In the genomic region with DNA sequence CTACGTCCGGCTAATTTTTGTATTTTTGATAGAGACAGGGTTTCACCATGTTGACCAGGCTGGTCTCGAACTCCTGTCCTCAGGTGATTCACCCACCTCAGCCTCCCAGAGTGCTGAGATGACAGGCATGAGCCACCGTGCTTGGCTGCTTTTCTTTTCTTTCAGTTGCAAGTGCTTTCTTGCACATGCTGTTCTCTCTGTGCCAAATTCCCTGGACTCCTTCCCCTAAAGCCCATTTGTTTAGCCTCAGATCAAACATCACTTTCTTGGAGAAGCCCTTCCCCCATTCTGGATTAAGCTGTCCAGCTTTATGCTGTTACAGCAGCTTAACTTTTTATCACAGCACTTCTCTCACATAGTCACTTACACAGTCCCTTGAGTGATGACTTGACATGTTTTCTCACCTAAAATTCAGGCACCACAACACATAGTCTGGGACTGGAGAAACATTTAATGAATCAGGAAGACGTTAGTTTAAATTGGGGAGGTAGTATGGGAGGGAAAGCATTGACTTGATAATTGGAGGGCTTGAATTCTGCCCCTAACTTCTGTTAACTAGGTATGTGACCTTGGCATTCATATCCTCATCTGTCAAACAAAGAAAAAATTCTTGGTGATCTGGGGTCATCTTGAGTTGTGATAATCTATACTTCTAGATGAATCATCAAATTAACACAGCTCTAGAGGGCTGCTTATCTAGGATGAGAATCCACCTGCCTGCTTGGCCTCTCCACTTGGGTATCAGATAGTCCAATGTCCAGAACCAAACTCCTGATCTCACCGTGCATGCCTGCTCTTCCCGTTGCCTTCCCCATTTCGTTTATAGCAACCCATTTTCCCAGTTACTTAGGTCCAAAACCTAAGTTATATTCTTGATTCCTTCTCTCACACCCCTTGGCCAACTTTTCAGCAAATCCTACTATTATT, we compare ENCODE assay signal across 14 cellular contexts. TPM values are rescaled to one million over a fixed set of nuclear protein-coding genes. Genes with fewer than 3 reads are reported as not detected.
DNase-seq lines count a peak whose midpoint lies in the region; ATAC-seq, FAIRE-seq and TF ChIP-seq lines count a peak whose summit lies in the region.
"Had no signal": no experiment of that assay in that cellular context is flagged by ENCODE, and none has a peak within 500 bp of the region (broad histone marks: within the 10 kb centered on the region; RNA-seq: fewer than 3 reads in every experiment).

No MANE protein-coding gene starts in this region.

- H3K4me1 Mint-ChIP-seq in activated T-helper 1 cell treated with anti-CD3 and anti-CD28 coated beads, Interleukin-12 subunit alpha, Interleukin-12 subunit beta, Interleukin-2, Interleukin-4 antibody, amounts not matched to agents 30 ng/mL and 10 ng/mL and 1 ng/mL, durations not matched to agents 14 hours and 24 hours and 36 hours (ENCODE audit: low read depth), result peaks cover 11% of the 10 kb centered on the region

- peak overlapping the region; percentile 66 to 88 (median 86) for H3K27ac ChIP-seq in gastroesophageal sphincter
- peak overlapping the region; percentile 96 to 98 (median 96) for H3K27ac ChIP-seq in gastrocnemius medialis
- H3K27ac ChIP-seq: upper lobe of right lung had no signal

- H3K27ac Mint-ChIP-seq in activated T-helper 1 cell treated with anti-CD3 and anti-CD28 coated beads, Interleukin-12 subunit alpha, Interleukin-12 subunit beta, Interleukin-2, Interleukin-4 antibody, amounts not matched to agents 30 ng/mL and 10 ng/mL and 1 ng/mL, durations not matched to agents 14 hours and 24 hours and 36 hours, result peak overlapping the region; percentile 2
- H3K27ac Mint-ChIP-seq: activated naive CD8-positive, alpha-beta T cell had no signal

- DNase-seq in GM12892 (ENCODE audit: insufficient read length), result no peak
- no peak for DNase-seq in activated T-helper 1 cell treated with anti-CD3 and anti-CD28 coated beads, Interleukin-12 subunit alpha, Interleukin-12 subunit beta, Interleukin-2, Interleukin-4 antibody, amounts not matched to agents 30 ng/mL and 10 ng/mL and 1 ng/mL, durations not matched to agents 14 hours and 24 hours and 36 hours (ENCODE audit: low spot score)
- DNase-seq in gastrocnemius medialis, result peak in 1 of 2 donors; percentile 42
- DNase-seq in NCI-H1105 treated with DMSO at 0.1 percent for 48 hours (lab: John Stamatoyannopoulos, UW), result no peak
- no peak for DNase-seq in stimulated activated naive CD4-positive, alpha-beta T cell treated with Interleukin-2 at 50 U/mL for 16 hours (lab: John Stamatoyannopoulos, UW)
- DNase-seq: mammary epithelial cell; occipital lobe; stimulated activated CD4-positive, alpha-beta T cell treated with anti-CD3 and anti-CD28 coated beads, Interleukin-15, amount 100 ng/mL, for 24 hours; upper lobe of right lung had no signal

- H3K4me3 ChIP-seq in gastroesophageal sphincter, result no peak overlapping the region
- H3K4me3 ChIP-seq in gastrocnemius medialis, result no peak overlapping the region
- H3K4me3 ChIP-seq: upper lobe of right lung had no signal

- intact Hi-C loops in activated T-helper 1 cell treated with anti-CD3 and anti-CD28 coated beads, Interleukin-12 subunit alpha, Interleukin-12 subunit beta, Interleukin-2, Interleukin-4 antibody, amounts not matched to agents 30 ng/mL and 10 ng/mL and 1 ng/mL, durations not matched to agents 14 hours and 24 hours and 36 hours (cut with micrococcal nuclease), result no loop called here
- intact Hi-C loops in gastrocnemius medialis (cut with DNase I; ENCODE audit: low total_unique reads), result no loop called here

- TF ChIP-seq EP300 in gastroesophageal sphincter (IDR thresholded peaks at IDR 0.05), result no peak

- H3K9me3 ChIP-seq in gastroesophageal sphincter (no peaks in the 10 kb centered on the region), gastrocnemius medialis (no peaks in the 10 kb centered on the region)
- H3K9me3 ChIP-seq: upper lobe of right lung had no signal

- peak; percentile 79 for FAIRE-seq in GM12892 (lab: Jason Lieb, UNC)

- H3K4me1 ChIP-seq in gastroesophageal sphincter (peaks cover 17 to 100% (median 49%) of the 10 kb centered on the region in 3 donors), gastrocnemius medialis (peaks cover 88 to 90% of the 10 kb centered on the region in 2 donors)

- H3K27me3 Mint-ChIP-seq in activated T-helper 1 cell treated with anti-CD3 and anti-CD28 coated beads, Interleukin-12 subunit alpha, Interleukin-12 subunit beta, Interleukin-2, Interleukin-4 antibody, amounts not matched to agents 30 ng/mL and 10 ng/mL and 1 ng/mL, durations not matched to agents 14 hours and 24 hours and 36 hours (ENCODE audit: insufficient read depth), result no peaks in the 10 kb centered on the region
- H3K27me3 Mint-ChIP-seq: activated naive CD8-positive, alpha-beta T cell; central memory CD8-positive, alpha-beta T cell had no signal

- H3K4me3 Mint-ChIP-seq in activated T-helper 1 cell treated with anti-CD3 and anti-CD28 coated beads, Interleukin-12 subunit alpha, Interleukin-12 subunit beta, Interleukin-2, Interleukin-4 antibody, amounts not matched to agents 30 ng/mL and 10 ng/mL and 1 ng/mL, durations not matched to agents 14 hours and 24 hours and 36 hours, result no peak overlapping the region
- H3K4me3 Mint-ChIP-seq: activated naive CD8-positive, alpha-beta T cell; central memory CD8-positive, alpha-beta T cell had no signal

- 34 to 37% methylated on average over 6 to 8 of the region's 8 CpGs for WGBS in gastroesophageal sphincter (ENCODE audit: low coverage in 1 of 2), 2 donors

- TF ChIP-seq POLR2A in GM12892 (IDR thresholded peaks at IDR 0.05; ENCODE audit: low read depth, low read length) (no peak), gastroesophageal sphincter (IDR thresholded peaks at IDR 0.05) (no peak), gastrocnemius medialis (IDR thresholded peaks at IDR 0.05) (no peak)

- ATAC-seq in gastroesophageal sphincter (peak; percentile 88), gastrocnemius medialis (peak; percentile 31 to 55), GM19452 (IDR thresholded peaks at IDR 0.05; ENCODE audit: unreplicated experiment) (no peak)
- ATAC-seq in activated CD4-positive, CD25-positive, alpha-beta regulatory T cell treated with anti-CD3 and anti-CD28 coated beads, Interleukin-2, amount 50 U/mL, for 24 hours, result no peak
- ATAC-seq: upper lobe of right lung had no signal

- no peaks in the 10 kb centered on the region for H3K9me3 Mint-ChIP-seq in activated T-helper 1 cell treated with anti-CD3 and anti-CD28 coated beads, Interleukin-12 subunit alpha, Interleukin-12 subunit beta, Interleukin-2, Interleukin-4 antibody, amounts not matched to agents 30 ng/mL and 10 ng/mL and 1 ng/mL, durations not matched to agents 14 hours and 24 hours and 36 hours
- H3K9me3 Mint-ChIP-seq: central memory CD8-positive, alpha-beta T cell had no signal

- H3K36me3 Mint-ChIP-seq in activated T-helper 1 cell treated with anti-CD3 and anti-CD28 coated beads, Interleukin-12 subunit alpha, Interleukin-12 subunit beta, Interleukin-2, Interleukin-4 antibody, amounts not matched to agents 30 ng/mL and 10 ng/mL and 1 ng/mL, durations not matched to agents 14 hours and 24 hours and 36 hours (ENCODE audit: low read depth), result peaks cover 3% of the 10 kb centered on the region
- H3K36me3 Mint-ChIP-seq: activated naive CD8-positive, alpha-beta T cell had no signal

- H3K36me3 ChIP-seq in gastroesophageal sphincter (no peaks in the 10 kb centered on the region), gastrocnemius medialis (no peaks in the 10 kb centered on the region)
- H3K36me3 ChIP-seq: upper lobe of right lung had no signal

- TF ChIP-seq CTCF in gastroesophageal sphincter (IDR thresholded peaks at IDR 0.05) (no peak), gastrocnemius medialis (IDR thresholded peaks at IDR 0.05 in 4 of 5, conservative IDR thresholded peaks at IDR 0.05 in 1 of 5) (no peak)

- in situ Hi-C loops in gastrocnemius medialis (cut with MboI; ENCODE audit: low sequenced_read_pairs in 4 of 4), result no loop called here

- H3K27me3 ChIP-seq in gastroesophageal sphincter (no peaks in the 10 kb centered on the region), gastrocnemius medialis (no peaks in the 10 kb centered on the region)
- H3K27me3 ChIP-seq: upper lobe of right lung had no signal

RNA-seq across cellular contexts. Expression of a gene that starts 18.4 kb away (rescaled TPM):
- 66.5 TPM for polyA plus RNA-seq in GM12892 (2012; ENCODE audit: missing spikeins)
- total RNA-seq in activated T-helper 1 cell treated with anti-CD3 and anti-CD28 coated beads, Interleukin-12 subunit alpha, Interleukin-12 subunit beta, Interleukin-2, Interleukin-4 antibody, amounts not matched to agents 30 ng/mL and 10 ng/mL and 1 ng/mL, durations not matched to agents 14 hours and 24 hours and 36 hours, result 99.1 and 101 TPM in 2 replicates
- total RNA-seq in gastroesophageal sphincter (100 to 1,000 TPM; 115 to 227 (median 132) TPM), gastrocnemius medialis (100 to 1,000 TPM; 361 to 763 (median 473) TPM)

RNA-seq across cellular contexts. Expression of a gene that starts 18.8 kb away (rescaled TPM):
- 46.5 TPM for polyA plus RNA-seq in GM12892 (2012; ENCODE audit: missing spikeins)
- 83.7 and 96.8 TPM in 2 replicates for total RNA-seq in activated T-helper 1 cell treated with anti-CD3 and anti-CD28 coated beads, Interleukin-12 subunit alpha, Interleukin-12 subunit beta, Interleukin-2, Interleukin-4 antibody, amounts not matched to agents 30 ng/mL and 10 ng/mL and 1 ng/mL, durations not matched to agents 14 hours and 24 hours and 36 hours
- total RNA-seq in gastroesophageal sphincter (10 to 100 TPM; 26.7 to 44.5 (median 39.2) TPM), gastrocnemius medialis (10 to 100 TPM; 33.8 to 43.5 (median 38.9) TPM)

RNA-seq across cellular contexts. Expression of a gene that starts 40.7 kb away (rescaled TPM):
- 7.9 TPM for polyA plus RNA-seq in GM12892 (2012; ENCODE audit: missing spikeins)
- total RNA-seq in activated T-helper 1 cell treated with anti-CD3 and anti-CD28 coated beads, Interleukin-12 subunit alpha, Interleukin-12 subunit beta, Interleukin-2, Interleukin-4 antibody, amounts not matched to agents 30 ng/mL and 10 ng/mL and 1 ng/mL, durations not matched to agents 14 hours and 24 hours and 36 hours, result 46.0 and 46.4 TPM in 2 replicates
- total RNA-seq in gastroesophageal sphincter, result 100 to 1,000 TPM in 1 of 4 donors, 10 to 100 TPM in 3; 59.3 to 163 (median 84.1) TPM
- 10 to 100 TPM; 48.1 to 93.6 (median 65.7) TPM for total RNA-seq in gastrocnemius medialis

RNA-seq across cellular contexts. Expression of a gene that starts 57.0 kb away (rescaled TPM):
- 15.2 TPM for polyA plus RNA-seq in GM12892 (2012; ENCODE audit: missing spikeins)
- total RNA-seq in activated T-helper 1 cell treated with anti-CD3 and anti-CD28 coated beads, Interleukin-12 subunit alpha, Interleukin-12 subunit beta, Interleukin-2, Interleukin-4 antibody, amounts not matched to agents 30 ng/mL and 10 ng/mL and 1 ng/mL, durations not matched to agents 14 hours and 24 hours and 36 hours, result 51.8 and 52.0 TPM in 2 replicates
- 10 to 100 TPM; 17.7 to 27.0 (median 23.4) TPM for total RNA-seq in gastroesophageal sphincter
- total RNA-seq in gastrocnemius medialis, result 10 to 100 TPM in 1 of 4 donors, 1 to 10 TPM in 3; 5.7 to 11.0 (median 6.9) TPM

Comparison
In these comparisons a context has a peak if more than half of its experiments do, and no peak if none do; other contexts are left out.
1. ATAC-seq: peak in gastroesophageal sphincter (single experiment) and gastrocnemius medialis (2 of 2); none in GM19452 (single experiment) and activated CD4-positive, CD25-positive, alpha-beta regulatory T cell treated with anti-CD3 and anti-CD28 coated beads, Interleukin-2, amount 50 U/mL, for 24 hours (0 of 2).